1 cellular context compared by ENCODE assay signal in genomic region chr15:90869601-90870353, GRCh38.
TF ChIP-seq lines count a peak whose summit lies in the region.

No MANE protein-coding gene starts in this region.

TF ChIP-seq in K562, 482 proteins besides CTCF, POLR2A, EP300 and RAD21 (continued from another document and continues in another):
- TF ChIP-seq, protein P1, sequence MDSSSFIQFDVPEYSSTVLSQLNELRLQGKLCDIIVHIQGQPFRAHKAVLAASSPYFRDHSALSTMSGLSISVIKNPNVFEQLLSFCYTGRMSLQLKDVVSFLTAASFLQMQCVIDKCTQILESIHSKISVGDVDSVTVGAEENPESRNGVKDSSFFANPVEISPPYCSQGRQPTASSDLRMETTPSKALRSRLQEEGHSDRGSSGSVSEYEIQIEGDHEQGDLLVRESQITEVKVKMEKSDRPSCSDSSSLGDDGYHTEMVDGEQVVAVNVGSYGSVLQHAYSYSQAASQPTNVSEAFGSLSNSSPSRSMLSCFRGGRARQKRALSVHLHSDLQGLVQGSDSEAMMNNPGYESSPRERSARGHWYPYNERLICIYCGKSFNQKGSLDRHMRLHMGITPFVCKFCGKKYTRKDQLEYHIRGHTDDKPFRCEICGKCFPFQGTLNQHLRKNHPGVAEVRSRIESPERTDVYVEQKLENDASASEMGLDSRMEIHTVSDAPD (CRISPR knock-in tag; IDR thresholded peaks at IDR 0.05) = no peak
- TF ChIP-seq, protein P2, sequence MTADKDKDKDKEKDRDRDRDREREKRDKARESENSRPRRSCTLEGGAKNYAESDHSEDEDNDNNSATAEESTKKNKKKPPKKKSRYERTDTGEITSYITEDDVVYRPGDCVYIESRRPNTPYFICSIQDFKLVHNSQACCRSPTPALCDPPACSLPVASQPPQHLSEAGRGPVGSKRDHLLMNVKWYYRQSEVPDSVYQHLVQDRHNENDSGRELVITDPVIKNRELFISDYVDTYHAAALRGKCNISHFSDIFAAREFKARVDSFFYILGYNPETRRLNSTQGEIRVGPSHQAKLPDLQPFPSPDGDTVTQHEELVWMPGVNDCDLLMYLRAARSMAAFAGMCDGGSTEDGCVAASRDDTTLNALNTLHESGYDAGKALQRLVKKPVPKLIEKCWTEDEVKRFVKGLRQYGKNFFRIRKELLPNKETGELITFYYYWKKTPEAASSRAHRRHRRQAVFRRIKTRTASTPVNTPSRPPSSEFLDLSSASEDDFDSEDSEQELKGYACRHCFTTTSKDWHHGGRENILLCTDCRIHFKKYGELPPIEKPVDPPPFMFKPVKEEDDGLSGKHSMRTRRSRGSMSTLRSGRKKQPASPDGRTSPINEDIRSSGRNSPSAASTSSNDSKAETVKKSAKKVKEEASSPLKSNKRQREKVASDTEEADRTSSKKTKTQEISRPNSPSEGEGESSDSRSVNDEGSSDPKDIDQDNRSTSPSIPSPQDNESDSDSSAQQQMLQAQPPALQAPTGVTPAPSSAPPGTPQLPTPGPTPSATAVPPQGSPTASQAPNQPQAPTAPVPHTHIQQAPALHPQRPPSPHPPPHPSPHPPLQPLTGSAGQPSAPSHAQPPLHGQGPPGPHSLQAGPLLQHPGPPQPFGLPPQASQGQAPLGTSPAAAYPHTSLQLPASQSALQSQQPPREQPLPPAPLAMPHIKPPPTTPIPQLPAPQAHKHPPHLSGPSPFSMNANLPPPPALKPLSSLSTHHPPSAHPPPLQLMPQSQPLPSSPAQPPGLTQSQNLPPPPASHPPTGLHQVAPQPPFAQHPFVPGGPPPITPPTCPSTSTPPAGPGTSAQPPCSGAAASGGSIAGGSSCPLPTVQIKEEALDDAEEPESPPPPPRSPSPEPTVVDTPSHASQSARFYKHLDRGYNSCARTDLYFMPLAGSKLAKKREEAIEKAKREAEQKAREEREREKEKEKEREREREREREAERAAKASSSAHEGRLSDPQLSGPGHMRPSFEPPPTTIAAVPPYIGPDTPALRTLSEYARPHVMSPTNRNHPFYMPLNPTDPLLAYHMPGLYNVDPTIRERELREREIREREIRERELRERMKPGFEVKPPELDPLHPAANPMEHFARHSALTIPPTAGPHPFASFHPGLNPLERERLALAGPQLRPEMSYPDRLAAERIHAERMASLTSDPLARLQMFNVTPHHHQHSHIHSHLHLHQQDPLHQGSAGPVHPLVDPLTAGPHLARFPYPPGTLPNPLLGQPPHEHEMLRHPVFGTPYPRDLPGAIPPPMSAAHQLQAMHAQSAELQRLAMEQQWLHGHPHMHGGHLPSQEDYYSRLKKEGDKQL (CRISPR knock-in tag; IDR thresholded peaks at IDR 0.05; ENCODE audit: borderline replicate concordance) = no peak
- TF ChIP-seq MECOM (CRISPR knock-in tag; IDR thresholded peaks at IDR 0.05) = no peak
- no peak; the same call in 1 of the 2 replicates for TF ChIP-seq MYC (IDR thresholded peaks at IDR 0.05; ENCODE audit: low read depth, low read length)
- no peak for TF ChIP-seq MYC (CRISPR knock-in tag; IDR thresholded peaks at IDR 0.05; ENCODE audit: borderline replicate concordance, low read depth)
- no peak for TF ChIP-seq ELK3 (CRISPR knock-in tag; IDR thresholded peaks at IDR 0.05)
- no peak for TF ChIP-seq SMAD2 (IDR thresholded peaks at IDR 0.05; ENCODE audit: low read depth, low read length)
- peak; percentile 66 for TF ChIP-seq SMARCB1 (IDR thresholded peaks at IDR 0.05; ENCODE audit: insufficient read length, low read depth)
- TF ChIP-seq NRF1 (conservative IDR thresholded peaks at IDR 0.05 in 1 of 2, IDR thresholded peaks at IDR 0.05 in 1 of 2) = peak; percentile 38 to 43; a peak in 3 of 4 replicates
- TF ChIP-seq KDM5B (IDR thresholded peaks at IDR 0.05; ENCODE audit: insufficient replicate concordance, low read depth, low read length) = peak; percentile 44
- TF ChIP-seq XRCC4 (IDR thresholded peaks at IDR 0.05; ENCODE audit: extremely low read depth, insufficient read depth, insufficient read length) = no peak
- no peak for TF ChIP-seq ZNF224 (CRISPR knock-in tag; IDR thresholded peaks at IDR 0.05)
- TF ChIP-seq ATF7 (IDR thresholded peaks at IDR 0.05) = peak; percentile 72
- no peak for TF ChIP-seq PRPF4 (IDR thresholded peaks at IDR 0.05; ENCODE audit: insufficient read depth, low read depth, low read length, poor library complexity, severe bottlenecking)
- TF ChIP-seq, protein P3, sequence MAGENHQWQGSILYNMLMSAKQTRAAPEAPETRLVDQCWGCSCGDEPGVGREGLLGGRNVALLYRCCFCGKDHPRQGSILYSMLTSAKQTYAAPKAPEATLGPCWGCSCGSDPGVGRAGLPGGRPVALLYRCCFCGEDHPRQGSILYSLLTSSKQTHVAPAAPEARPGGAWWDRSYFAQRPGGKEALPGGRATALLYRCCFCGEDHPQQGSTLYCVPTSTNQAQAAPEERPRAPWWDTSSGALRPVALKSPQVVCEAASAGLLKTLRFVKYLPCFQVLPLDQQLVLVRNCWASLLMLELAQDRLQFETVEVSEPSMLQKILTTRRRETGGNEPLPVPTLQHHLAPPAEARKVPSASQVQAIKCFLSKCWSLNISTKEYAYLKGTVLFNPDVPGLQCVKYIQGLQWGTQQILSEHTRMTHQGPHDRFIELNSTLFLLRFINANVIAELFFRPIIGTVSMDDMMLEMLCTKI (IDR thresholded peaks at IDR 0.05; ENCODE audit: partially characterized antibody) = no peak
- TF ChIP-seq U2AF2 (optimal IDR thresholded peaks at IDR 0.05; ENCODE audit: low read depth, low read length) = no peak
- 0 out of 2 replicates have a peak, but pooled peaks have one; percentile 1 for TF ChIP-seq CGGBP1 (CRISPR knock-in tag; IDR thresholded peaks at IDR 0.05)
- TF ChIP-seq, protein P4, sequence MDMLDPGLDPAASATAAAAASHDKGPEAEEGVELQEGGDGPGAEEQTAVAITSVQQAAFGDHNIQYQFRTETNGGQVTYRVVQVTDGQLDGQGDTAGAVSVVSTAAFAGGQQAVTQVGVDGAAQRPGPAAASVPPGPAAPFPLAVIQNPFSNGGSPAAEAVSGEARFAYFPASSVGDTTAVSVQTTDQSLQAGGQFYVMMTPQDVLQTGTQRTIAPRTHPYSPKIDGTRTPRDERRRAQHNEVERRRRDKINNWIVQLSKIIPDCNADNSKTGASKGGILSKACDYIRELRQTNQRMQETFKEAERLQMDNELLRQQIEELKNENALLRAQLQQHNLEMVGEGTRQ (CRISPR knock-in tag; IDR thresholded peaks at IDR 0.05) = no peak
- peak; percentile 55; the same call in 1 of the 2 replicates for TF ChIP-seq KLF13 (tag; IDR thresholded peaks at IDR 0.05; ENCODE audit: borderline replicate concordance, low read depth)
- TF ChIP-seq SMARCA4 (IDR thresholded peaks at IDR 0.05) = peak; percentile 84
- no peak for TF ChIP-seq ZNF778 (CRISPR knock-in tag; IDR thresholded peaks at IDR 0.05)
- TF ChIP-seq POLR2G (IDR thresholded peaks at IDR 0.05; ENCODE audit: low read depth, low read length) = peak; percentile 44; the same call in 1 of the 2 replicates
- no peak for TF ChIP-seq TEAD4 (IDR thresholded peaks at IDR 0.05; ENCODE audit: low read length)
- TF ChIP-seq TEAD4 (CRISPR knock-in tag; IDR thresholded peaks at IDR 0.05; ENCODE audit: borderline replicate concordance) = no peak
- 0 out of 2 replicates have a peak, but pooled peaks have one; percentile 14 for TF ChIP-seq ZNF134 (CRISPR knock-in tag; conservative IDR thresholded peaks at IDR 0.05)
- TF ChIP-seq OTX1 (CRISPR knock-in tag; IDR thresholded peaks at IDR 0.05) = 0 out of 2 replicates have a peak, but pooled peaks have one; percentile 19
- no peak for TF ChIP-seq TFAM (CRISPR knock-in tag; conservative IDR thresholded peaks at IDR 0.05)
- TF ChIP-seq GABPB1 (CRISPR knock-in tag; IDR thresholded peaks at IDR 0.05) = 0 out of 2 replicates have a peak, but pooled peaks have one; percentile 2
- TF ChIP-seq SOX6 (IDR thresholded peaks at IDR 0.05) = peak; percentile 90
- TF ChIP-seq E4F1 (CRISPR knock-in tag; IDR thresholded peaks at IDR 0.05; ENCODE audit: borderline replicate concordance) = no peak
- TF ChIP-seq, protein P5, sequence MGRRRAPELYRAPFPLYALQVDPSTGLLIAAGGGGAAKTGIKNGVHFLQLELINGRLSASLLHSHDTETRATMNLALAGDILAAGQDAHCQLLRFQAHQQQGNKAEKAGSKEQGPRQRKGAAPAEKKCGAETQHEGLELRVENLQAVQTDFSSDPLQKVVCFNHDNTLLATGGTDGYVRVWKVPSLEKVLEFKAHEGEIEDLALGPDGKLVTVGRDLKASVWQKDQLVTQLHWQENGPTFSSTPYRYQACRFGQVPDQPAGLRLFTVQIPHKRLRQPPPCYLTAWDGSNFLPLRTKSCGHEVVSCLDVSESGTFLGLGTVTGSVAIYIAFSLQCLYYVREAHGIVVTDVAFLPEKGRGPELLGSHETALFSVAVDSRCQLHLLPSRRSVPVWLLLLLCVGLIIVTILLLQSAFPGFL (CRISPR knock-in tag; IDR thresholded peaks at IDR 0.05) = no peak
- TF ChIP-seq MAZ (CRISPR knock-in tag; conservative IDR thresholded peaks at IDR 0.05 in 1 of 2, IDR thresholded peaks at IDR 0.05 in 1 of 2) = peak; percentile 67 to 68
- peak; percentile 63 for TF ChIP-seq TAF1 (IDR thresholded peaks at IDR 0.05; ENCODE audit: control insufficient read depth, extremely low read depth, insufficient read depth, low read length, severe bottlenecking)
- peak in 1 of 2 experiments; percentile 56; a peak in 2 of 4 replicates for TF ChIP-seq HDAC1 (IDR thresholded peaks at IDR 0.05)
- peak; percentile 61 for TF ChIP-seq CREM (IDR thresholded peaks at IDR 0.05; ENCODE audit: low read depth)
- no peak for TF ChIP-seq TAL1 (IDR thresholded peaks at IDR 0.05)
- TF ChIP-seq ZBTB11 (CRISPR knock-in tag; IDR thresholded peaks at IDR 0.05) = no peak
- TF ChIP-seq ZNF431 (CRISPR knock-in tag; IDR thresholded peaks at IDR 0.05) = no peak
- TF ChIP-seq FOSL1 (tag; conservative IDR thresholded peaks at IDR 0.05) = peak; percentile 91
- TF ChIP-seq CHCHD3 (CRISPR knock-in tag; IDR thresholded peaks at IDR 0.05) = no peak
- peak; percentile 23 for TF ChIP-seq CXXC5 (CRISPR knock-in tag; IDR thresholded peaks at IDR 0.05)
- no peak for TF ChIP-seq NELFE (IDR thresholded peaks at IDR 0.05; ENCODE audit: insufficient read depth, insufficient read length)
- no peak for TF ChIP-seq FOXJ3 (CRISPR knock-in tag; IDR thresholded peaks at IDR 0.05)
- no peak for TF ChIP-seq ARNT (IDR thresholded peaks at IDR 0.05)
- TF ChIP-seq THRB (CRISPR knock-in tag; conservative IDR thresholded peaks at IDR 0.05) = 0 out of 2 replicates have a peak, but pooled peaks have one; percentile 34
